Comparison of ENCODE assay signal across 9 cellular contexts in genomic region chr3:5017953-5018531, GRCh38. TPM values are rescaled to one million over a fixed set of nuclear protein-coding genes. Genes with fewer than 3 reads are reported as not detected.
DNase-seq lines count a peak whose midpoint lies in the region; ATAC-seq lines count a peak whose summit lies in the region.
"Had no signal": no experiment of that assay in that cellular context is flagged by ENCODE, and none has a peak within 500 bp of the region (broad histone marks: within the 10 kb centered on the region; RNA-seq: fewer than 3 reads in every experiment).

No MANE protein-coding gene starts in this region.

- H3K4me2 ChIP-seq in mesendoderm (ENCODE audit: low read length): no peak overlapping the region

- no peaks in the 10 kb centered on the region for H3K36me3 ChIP-seq in mesendoderm (ENCODE audit: control insufficient read depth, insufficient read depth, low read length)
- no peaks in the 10 kb centered on the region for H3K36me3 ChIP-seq in aorta (ENCODE audit: control insufficient read depth in 1 of 2, insufficient read depth in 2 of 2, low read length in 1 of 2)

- no peaks in the 10 kb centered on the region for H3K79me1 ChIP-seq in mesendoderm (ENCODE audit: low read length)

- intact Hi-C loops in Right ventricle myocardium inferior (cut with DNase I): loop anchor here (2.0 kb wide), 2 partner anchors 31 to 39 kb away; partner anchors contain the start of gene BHLHE40
- intact Hi-C loops in cardiac septum (cut with DNase I): no loop called here
- intact Hi-C loops in aorta (cut with DNase I): no loop called here
- intact Hi-C loops in activated naive CD4-positive, alpha-beta T cell treated with anti-CD3 and anti-CD28 coated beads for 36 hours (cut with micrococcal nuclease): no loop called here

- H3K4ac ChIP-seq in mesendoderm (ENCODE audit: low read depth, low read length): peak overlapping the region; percentile 96

- peak overlapping the region; percentile 36 for H3K56ac ChIP-seq in mesendoderm (ENCODE audit: low read length)

- H3K4me3 ChIP-seq in mesendoderm (ENCODE audit: low read length) (no peak overlapping the region), aorta (ENCODE audit: low read length in 2 of 2) (no peak overlapping the region)

- H3K9ac ChIP-seq in mesendoderm (ENCODE audit: low read length): peak overlapping the region; percentile 42

- no peak overlapping the region for H3K27ac Mint-ChIP-seq in activated naive CD4-positive, alpha-beta T cell treated with anti-CD3 and anti-CD28 coated beads for 36 hours

- no peaks in the 10 kb centered on the region for H3K36me3 Mint-ChIP-seq in activated naive CD4-positive, alpha-beta T cell treated with anti-CD3 and anti-CD28 coated beads for 36 hours (ENCODE audit: low read depth)

- peak overlapping the region; percentile 73 for H4K5ac ChIP-seq in mesendoderm (ENCODE audit: low read length)

- H4K8ac ChIP-seq in mesendoderm (ENCODE audit: low read depth, low read length): peak overlapping the region; percentile 97

- H3K4me1 ChIP-seq in mesendoderm (ENCODE audit: control insufficient read depth, low read depth, low read length): peaks cover 21% of the 10 kb centered on the region
- H3K4me1 ChIP-seq in aorta (ENCODE audit: control insufficient read depth in 1 of 2, insufficient read depth in 2 of 2, low read length in 2 of 2): no peaks in the 10 kb centered on the region

- no peaks in the 10 kb centered on the region for H3K9me3 Mint-ChIP-seq in activated naive CD4-positive, alpha-beta T cell treated with anti-CD3 and anti-CD28 coated beads for 36 hours

- DNase-seq in Right ventricle myocardium inferior (ENCODE audit: missing footprints) (peak; percentile 81), cardiac septum (ENCODE audit: low spot score) (no peak), caudate nucleus (lab: John Stamatoyannopoulos, UW) (peak in 4 of 61 donors; percentile 4 to 30 (median 16)), mesendoderm (peak; percentile 86), aorta (peak; percentile 85)
- DNase-seq in activated naive CD4-positive, alpha-beta T cell treated with anti-CD3 and anti-CD28 coated beads for 36 hours: no peak
- DNase-seq in stimulated activated naive CD4-positive, alpha-beta T cell (lab: John Stamatoyannopoulos, UW): no peak
- DNase-seq: activated naive CD4-positive, alpha-beta T cell had no signal

- no peaks in the 10 kb centered on the region for H3K27me3 ChIP-seq in mesendoderm (ENCODE audit: insufficient read depth, low read length, poor library complexity)
- H3K27me3 ChIP-seq in aorta (ENCODE audit: control insufficient read depth in 1 of 2, insufficient read depth in 2 of 2, low read length in 1 of 2): no peaks in the 10 kb centered on the region

- CTCF ChIA-PET in activated naive CD4-positive, alpha-beta T cell treated with anti-CD3 and anti-CD28 coated beads for 36 hours (lab: Charles Lee): interaction anchor here (0.7 to 1.5 kb wide), 4 partner anchors 10 to 306 kb away, joined by 3 to 4 read pairs (median 4); no protein-coding TSS in a partner anchor

- H3K4me3 Mint-ChIP-seq in activated naive CD4-positive, alpha-beta T cell treated with anti-CD3 and anti-CD28 coated beads for 36 hours: no peak overlapping the region

- ATAC-seq in Right ventricle myocardium inferior: peak; percentile 87
- peak; percentile 81 for ATAC-seq in aorta (ENCODE audit: low FRiP score)
- no peak for ATAC-seq in HG03139 (IDR thresholded peaks at IDR 0.05; ENCODE audit: unreplicated experiment)

- H3K79me2 ChIP-seq in mesendoderm (ENCODE audit: control insufficient read depth, insufficient read depth, low read length): no peaks in the 10 kb centered on the region

- H3K27ac ChIP-seq in caudate nucleus (ENCODE audit: low read depth, low read length) (peak overlapping the region; percentile 28), mesendoderm (ENCODE audit: low read depth, low read length) (peak overlapping the region; percentile 53), aorta (ENCODE audit: low read depth in 1 of 2, low read length in 2 of 2) (peak overlapping the region in 1 of 2 donors; percentile 63)

- peak overlapping the region; percentile 0 for H2AK5ac ChIP-seq in mesendoderm (ENCODE audit: low read length)

- no peak overlapping the region for H2BK15ac ChIP-seq in mesendoderm (replicated peaks; ENCODE audit: low read depth)

- H3K23ac ChIP-seq in mesendoderm (ENCODE audit: low read length): no peak overlapping the region

- peaks cover 3% of the 10 kb centered on the region for H3K27me3 Mint-ChIP-seq in activated naive CD4-positive, alpha-beta T cell treated with anti-CD3 and anti-CD28 coated beads for 36 hours (ENCODE audit: low read depth)

- H2BK5ac ChIP-seq in mesendoderm (ENCODE audit: low read length): peak overlapping the region; percentile 94

- H2BK120ac ChIP-seq in mesendoderm (ENCODE audit: low read depth, low read length): peak overlapping the region; percentile 68

- WGBS in mesendoderm (ENCODE audit: extremely low coverage, insufficient coverage, low lambda C conversion rate): no CpG with 5 or more reads among the region's 8 CpGs
- 49 to 51% methylated on average over 8 of the region's 8 CpGs for WGBS in aorta, 2 donors

- H3K18ac ChIP-seq in mesendoderm (ENCODE audit: low read length): peak overlapping the region; percentile 96

- H3K9me3 ChIP-seq in aorta (ENCODE audit: control insufficient read depth, low read length): no peaks in the 10 kb centered on the region

- H3K4me1 Mint-ChIP-seq in activated naive CD4-positive, alpha-beta T cell treated with anti-CD3 and anti-CD28 coated beads for 36 hours (ENCODE audit: low read depth): peaks cover 56% of the 10 kb centered on the region

RNA-seq across cellular contexts. Expression of gene BHLHE40, which starts 38.8 kb away (rescaled TPM):
- 26.9 TPM for total RNA-seq in Right ventricle myocardium inferior
- 71.5 TPM for total RNA-seq in cardiac septum
- 22.9 TPM for polyA plus RNA-seq in mesendoderm (2013, experiment 1 of 2)
- polyA plus RNA-seq in mesendoderm (2013, experiment 2 of 2): 23.5 TPM
- 100 to 1,000 TPM in 1 of 2 donors, 10 to 100 TPM in 1; 90.1 to 181 TPM for total RNA-seq in aorta
- 10 to 100 TPM; 15.2 to 35.6 TPM for polyA plus RNA-seq in aorta
- total RNA-seq in activated naive CD4-positive, alpha-beta T cell treated with anti-CD3 and anti-CD28 coated beads for 36 hours: 10 to 100 TPM; 98.0 to 98.2 TPM

Comparison
In these comparisons a context has a peak if more than half of its experiments do, and no peak if none do; other contexts are left out.
1. DNase-seq: peak in Right ventricle myocardium inferior (single experiment), mesendoderm (single experiment) and aorta (2 of 2); none in cardiac septum (single experiment), activated naive CD4-positive, alpha-beta T cell treated with anti-CD3 and anti-CD28 coated beads for 36 hours (single experiment) and stimulated activated naive CD4-positive, alpha-beta T cell (0 of 6).